1 cellular context compared by ENCODE assay signal in the genomic region with DNA sequence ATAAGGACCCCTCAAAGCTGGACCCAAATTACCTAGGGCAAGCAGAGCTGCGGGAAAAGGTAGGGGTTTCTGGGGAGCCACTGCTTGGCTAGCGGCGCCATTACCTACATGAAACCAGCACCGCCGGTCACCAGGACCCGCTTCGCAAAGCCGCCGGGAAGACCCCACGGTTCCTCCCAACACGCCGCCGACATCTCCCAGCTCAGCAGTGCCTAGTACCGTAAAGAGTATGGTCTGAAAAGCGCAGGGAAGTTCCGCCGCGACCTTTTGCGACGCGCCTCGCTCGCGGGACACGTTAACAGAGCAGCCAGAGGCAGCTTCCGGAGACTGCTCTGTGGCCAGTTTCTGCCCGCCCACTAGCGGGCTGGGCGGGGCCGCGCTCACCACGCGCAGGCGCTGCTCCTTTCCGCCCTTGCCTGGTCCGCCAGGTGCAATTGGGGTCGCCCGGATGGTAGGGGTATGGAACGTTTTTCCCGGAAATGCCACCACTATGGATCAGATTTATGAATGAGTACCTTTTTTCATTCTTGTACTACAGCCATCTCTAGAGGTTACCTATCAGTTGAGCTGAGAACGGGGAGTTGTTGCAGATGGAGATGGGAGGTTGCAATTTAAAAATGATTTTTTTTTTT.
TF ChIP-seq lines count a peak whose summit lies in the region.

A gene with protein sequence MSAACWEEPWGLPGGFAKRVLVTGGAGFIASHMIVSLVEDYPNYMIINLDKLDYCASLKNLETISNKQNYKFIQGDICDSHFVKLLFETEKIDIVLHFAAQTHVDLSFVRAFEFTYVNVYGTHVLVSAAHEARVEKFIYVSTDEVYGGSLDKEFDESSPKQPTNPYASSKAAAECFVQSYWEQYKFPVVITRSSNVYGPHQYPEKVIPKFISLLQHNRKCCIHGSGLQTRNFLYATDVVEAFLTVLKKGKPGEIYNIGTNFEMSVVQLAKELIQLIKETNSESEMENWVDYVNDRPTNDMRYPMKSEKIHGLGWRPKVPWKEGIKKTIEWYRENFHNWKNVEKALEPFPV (minus strand): TSS at position 210 of the 632 bp plus-strand sequence. CDS start 16 bp downstream, at position 194.

TF ChIP-seq in A549, 52 proteins besides CTCF, POLR2A, EP300 and RAD21 (continued from another document):
- TF ChIP-seq NR3C1 (IDR thresholded peaks at IDR 0.05) (no peak), GATA3 (IDR thresholded peaks at IDR 0.05; ENCODE audit: borderline replicate concordance) (peak; percentile 21; the same call in 1 of the 2 replicates), TFCP2L1 (CRISPR knock-in tag; IDR thresholded peaks at IDR 0.05) (no peak), EHF (CRISPR knock-in tag; IDR thresholded peaks at IDR 0.05) (no peak), FOSL2 (IDR thresholded peaks at IDR 0.05) (no peak), FOSL2 (CRISPR knock-in tag; IDR thresholded peaks at IDR 0.05) (no peak), ZSCAN20 (CRISPR knock-in tag; IDR thresholded peaks at IDR 0.05) (no peak), FOSB (CRISPR knock-in tag; IDR thresholded peaks at IDR 0.05) (no peak)
- TF ChIP-seq, protein P1, sequence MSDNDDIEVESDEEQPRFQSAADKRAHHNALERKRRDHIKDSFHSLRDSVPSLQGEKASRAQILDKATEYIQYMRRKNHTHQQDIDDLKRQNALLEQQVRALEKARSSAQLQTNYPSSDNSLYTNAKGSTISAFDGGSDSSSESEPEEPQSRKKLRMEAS (IDR thresholded peaks at IDR 0.05) = peak; percentile 63; the same call in 1 of the 2 replicates
